ENCODE assay signal across 8 cellular contexts in the genomic region with DNA sequence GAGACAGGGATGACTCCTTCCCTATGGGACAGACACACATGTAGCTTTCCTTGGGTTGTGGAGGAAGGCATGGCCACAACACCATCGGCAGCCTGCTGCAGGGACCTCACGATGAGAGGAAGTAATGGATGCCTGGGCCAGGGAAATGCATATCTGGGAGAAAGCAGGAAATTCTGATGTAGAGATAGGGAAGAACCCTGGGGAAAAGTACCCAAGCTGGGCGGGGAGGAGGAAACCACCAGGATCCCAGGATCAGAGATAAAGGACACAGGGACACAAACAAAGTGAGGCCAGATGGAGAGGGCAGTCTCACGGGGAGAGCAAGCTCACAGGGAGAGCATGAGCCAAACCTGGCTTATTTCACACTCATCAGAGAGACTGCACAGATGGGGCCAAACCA.
DNase-seq lines count a peak whose midpoint lies in the region; ATAC-seq and TF ChIP-seq lines count a peak whose summit lies in the region.
"Not testable (repeated sequence)": the region's sequence is repeated elsewhere in the genome, so short reads cannot be mapped to it uniquely, and the experiment has no call there.

No MANE protein-coding gene starts in this region.

- RAD21 ChIA-PET in HCT116 (lab: Charles Lee; ENCODE audit: low non-redundant PET in 1 of 2, low total read pairs in 2 of 2, uncharacterized antibody in 2 of 2, unreplicated experiment in 2 of 2) = not testable (repeated sequence)

- H3K4me3 Mint-ChIP-seq in activated T-helper 2 cell treated with anti-CD3 and anti-CD28 coated beads, Interferon-gamma antibody, Interleukin-2, Interleukin-4, amounts not matched to agents 10 μg/mL and 5 μg/mL and 100 μg/mL, durations not matched to agents 14 hours and 24 hours and 36 hours (ENCODE audit: low read depth); chondrocyte (ENCODE audit: unreplicated experiment): not testable (repeated sequence)

- peaks cover 8 to 22% (median 17%) of the 10 kb centered on the region in 10 experiments for H3K4me1 ChIP-seq in BLaER1 treated with 17β-estradiol and CSF1 and Interleukin-3, amounts not matched to agents 10 nM and 100 nM
- peaks cover 0 to 19% of the 10 kb centered on the region in 2 experiments; a peak in 2 of 4 replicates for H3K4me1 ChIP-seq in HCT116 (ENCODE audit: control insufficient read depth in 1 of 2, insufficient read depth in 2 of 2, low read length in 2 of 2)
- H3K4me1 ChIP-seq in heart right ventricle, spleen: not testable (repeated sequence)

- not testable (repeated sequence) for H3K36me3 Mint-ChIP-seq in activated T-helper 2 cell treated with anti-CD3 and anti-CD28 coated beads, Interferon-gamma antibody, Interleukin-2, Interleukin-4, amounts not matched to agents 10 μg/mL and 5 μg/mL and 100 μg/mL, durations not matched to agents 14 hours and 24 hours and 36 hours (ENCODE audit: low read depth); chondrocyte (ENCODE audit: low read depth)

- not testable (repeated sequence) for H3K9me3 Mint-ChIP-seq in activated T-helper 2 cell treated with anti-CD3 and anti-CD28 coated beads, Interferon-gamma antibody, Interleukin-2, Interleukin-4, amounts not matched to agents 10 μg/mL and 5 μg/mL and 100 μg/mL, durations not matched to agents 14 hours and 24 hours and 36 hours; chondrocyte (ENCODE audit: low read depth)

- not testable (repeated sequence) for DNase-seq in HCT116 (ENCODE audit: low read depth, low spot score); activated T-helper 2 cell treated with anti-CD3 and anti-CD28 coated beads, Interferon-gamma antibody, Interleukin-2, Interleukin-4, amounts not matched to agents 10 μg/mL and 5 μg/mL and 100 μg/mL, durations not matched to agents 14 hours and 24 hours and 36 hours (ENCODE audit: low spot score); chondrocyte (ENCODE audit: low spot score); heart right ventricle
- peak; percentile 43 for DNase-seq in RPMI7951 (ENCODE audit: low read depth)
- peak; percentile 23 for DNase-seq in UCSD-AML1 (lab: John Stamatoyannopoulos, UW; ENCODE audit: unreplicated experiment)
- DNase-seq in spleen = peak; percentile 27

- intact Hi-C loops in HCT116 (cut with micrococcal nuclease); activated T-helper 2 cell treated with anti-CD3 and anti-CD28 coated beads, Interferon-gamma antibody, Interleukin-2, Interleukin-4, amounts not matched to agents 10 μg/mL and 5 μg/mL and 100 μg/mL, durations not matched to agents 14 hours and 24 hours and 36 hours (cut with micrococcal nuclease); heart right ventricle (cut with DNase I); spleen (cut with DNase I; ENCODE audit: low total_unique reads): not testable (repeated sequence)

- not testable (repeated sequence) for H3K27me3 ChIP-seq in BLaER1 treated with 17β-estradiol and CSF1 and Interleukin-3, amounts not matched to agents 10 nM and 100 nM; HCT116 (ENCODE audit: insufficient read depth, low read length); heart right ventricle; spleen (replicated peaks in 1 of 7)

- not testable (repeated sequence) for H3K4me1 Mint-ChIP-seq in activated T-helper 2 cell treated with anti-CD3 and anti-CD28 coated beads, Interferon-gamma antibody, Interleukin-2, Interleukin-4, amounts not matched to agents 10 μg/mL and 5 μg/mL and 100 μg/mL, durations not matched to agents 14 hours and 24 hours and 36 hours (ENCODE audit: low read depth); chondrocyte (ENCODE audit: low read depth)

- 23 to 51% methylated on average over 4 of the region's 4 CpGs for WGBS in heart right ventricle, 2 donors
- 22 to 49% (median 31%) methylated on average over 4 of the region's 4 CpGs for WGBS in spleen, 5 donors

- TF ChIP-seq RAD21 in HCT116 (IDR thresholded peaks at IDR 0.05; ENCODE audit: low read depth) = not testable (repeated sequence)

- not testable (repeated sequence) for H3K9ac ChIP-seq in BLaER1 treated with 17β-estradiol and CSF1 and Interleukin-3, amounts not matched to agents 10 nM and 100 nM
- H3K9ac ChIP-seq in HCT116 (ENCODE audit: low read length) = peak overlapping the region; percentile 30; the same call in 1 of the 2 replicates

- H3K4me3 ChIP-seq in BLaER1 treated with 17β-estradiol and CSF1 and Interleukin-3, amounts not matched to agents 10 nM and 100 nM; HCT116 (replicated peaks in 1 of 2; ENCODE audit: low read depth in 1 of 2, low read length in 2 of 2); heart right ventricle; spleen: not testable (repeated sequence)

- POLR2A ChIA-PET in HCT116 (lab: Charles Lee) = not testable (repeated sequence)

- not testable (repeated sequence) for BruUV-seq in HCT116 (replicated peaks; lab: Mats Ljungman, UMichigan)

- not testable (repeated sequence) for H3K79me2 ChIP-seq in HCT116 (ENCODE audit: insufficient read depth, low read length)

- peak overlapping the region; percentile 42 for H3K27ac Mint-ChIP-seq in activated T-helper 2 cell treated with anti-CD3 and anti-CD28 coated beads, Interferon-gamma antibody, Interleukin-2, Interleukin-4, amounts not matched to agents 10 μg/mL and 5 μg/mL and 100 μg/mL, durations not matched to agents 14 hours and 24 hours and 36 hours
- H3K27ac Mint-ChIP-seq in chondrocyte (ENCODE audit: unreplicated experiment) = peak overlapping the region; percentile 51

- H2AFZ ChIP-seq in HCT116 (ENCODE audit: low read depth, low read length, poor library complexity, severe bottlenecking) = not testable (repeated sequence)

- TF ChIP-seq POLR2A in HCT116 (IDR thresholded peaks at IDR 0.05; ENCODE audit: borderline replicate concordance, extremely low read depth, insufficient read depth, insufficient read length); spleen (IDR thresholded peaks at IDR 0.05): not testable (repeated sequence)

- CTCF ChIA-PET in HCT116 (lab: Charles Lee) = not testable (repeated sequence)

- ATAC-seq in HCT116, heart right ventricle: not testable (repeated sequence)

- peak overlapping the region in 3 of 11 experiments; percentile 33 to 47 (median 45); a peak in 4 of 22 replicates for H3K27ac ChIP-seq in BLaER1 treated with 17β-estradiol and CSF1 and Interleukin-3, amounts not matched to agents 10 nM and 100 nM
- not testable (repeated sequence) for H3K27ac ChIP-seq in HCT116 (ENCODE audit: low read depth, low read length)
- H3K27ac ChIP-seq in heart right ventricle (peak overlapping the region in 7 of 10 donors; percentile 25 to 73 (median 47)), spleen (peak overlapping the region in 1 of 8 donors; percentile 8)

- not testable (repeated sequence) for H4K20me1 ChIP-seq in BLaER1 treated with 17β-estradiol and CSF1 and Interleukin-3, amounts not matched to agents 10 nM and 100 nM; HCT116 (ENCODE audit: insufficient read depth)

- H3K36me3 ChIP-seq in BLaER1 treated with 17β-estradiol and CSF1 and Interleukin-3, amounts not matched to agents 10 nM and 100 nM; HCT116 (ENCODE audit: control insufficient read depth in 1 of 2, insufficient read depth in 2 of 2, low read length in 2 of 2); heart right ventricle; spleen: not testable (repeated sequence)

- H3K9me3 ChIP-seq in BLaER1 treated with 17β-estradiol and CSF1 and Interleukin-3, amounts not matched to agents 10 nM and 100 nM (replicated peaks in 1 of 11); HCT116 (ENCODE audit: control insufficient read depth in 1 of 2, insufficient read depth in 1 of 2, low read depth in 1 of 2, low read length in 2 of 2); heart right ventricle; spleen: not testable (repeated sequence)

- H3K9me2 ChIP-seq in HCT116 (ENCODE audit: insufficient read depth) = not testable (repeated sequence)

- TF ChIP-seq CTCF in HCT116 (IDR thresholded peaks at IDR 0.05 in 2 of 3, conservative IDR thresholded peaks at IDR 0.05 in 1 of 3; ENCODE audit: borderline replicate concordance in 1 of 3, insufficient read depth in 1 of 3, low read depth in 2 of 3, low read length in 2 of 3); chondrocyte (IDR thresholded peaks at IDR 0.05); heart right ventricle (IDR thresholded peaks at IDR 0.05); spleen (IDR thresholded peaks at IDR 0.05 in 8 of 11, conservative IDR thresholded peaks at IDR 0.05 in 3 of 11): not testable (repeated sequence)

- H3K4me2 ChIP-seq in BLaER1 treated with 17β-estradiol and CSF1 and Interleukin-3, amounts not matched to agents 10 nM and 100 nM = peak overlapping the region; percentile 27 to 73 (median 60)
- H3K4me2 ChIP-seq in HCT116 (ENCODE audit: low read length) = peak overlapping the region; percentile 51

- H3K27me3 Mint-ChIP-seq in activated T-helper 2 cell treated with anti-CD3 and anti-CD28 coated beads, Interferon-gamma antibody, Interleukin-2, Interleukin-4, amounts not matched to agents 10 μg/mL and 5 μg/mL and 100 μg/mL, durations not matched to agents 14 hours and 24 hours and 36 hours (ENCODE audit: low read depth); chondrocyte (ENCODE audit: low read depth): not testable (repeated sequence)
